ENCODE assay signal across 17 cellular contexts in genomic region chr19:16373989-16374388, GRCh38. TPM values are rescaled to one million over a fixed set of nuclear protein-coding genes. Genes with fewer than 3 reads are reported as not detected.
DNase-seq lines count a peak whose midpoint lies in the region; ATAC-seq and TF ChIP-seq lines count a peak whose summit lies in the region.
"Had no signal": no experiment of that assay in that cellular context is flagged by ENCODE, and none has a peak within 500 bp of the region (broad histone marks: within the 10 kb centered on the region; RNA-seq: fewer than 3 reads in every experiment).

No MANE protein-coding gene starts in this region.

- no peaks in the 10 kb centered on the region for H3K4me1 ChIP-seq in HEK293 (ENCODE audit: control insufficient read depth, insufficient read depth, low read length)

- peak overlapping the region; percentile 49 for H3K4me3 Mint-ChIP-seq in activated CD8-positive, alpha-beta T cell treated with anti-CD3 and anti-CD28 coated beads, Interleukin-2, amount 10 ng/mL, durations not matched to agents 7 days and 5 days
- no peak overlapping the region for H3K4me3 Mint-ChIP-seq in activated CD8-positive, alpha-beta T cell treated with anti-CD3 and anti-CD28 coated beads for 36 hours
- H3K4me3 Mint-ChIP-seq in effector memory CD8-positive, alpha-beta T cell: peak overlapping the region in 1 of 2 donors; percentile 63
- H3K4me3 Mint-ChIP-seq: neural crest cell had no signal

- peaks cover 3% of the 10 kb centered on the region for H3K27me3 Mint-ChIP-seq in activated CD8-positive, alpha-beta T cell treated with anti-CD3 and anti-CD28 coated beads, Interleukin-2, amount 10 ng/mL, durations not matched to agents 7 days and 5 days (ENCODE audit: low read depth)
- H3K27me3 Mint-ChIP-seq in activated CD8-positive, alpha-beta T cell treated with anti-CD3 and anti-CD28 coated beads for 36 hours: peaks cover 4% of the 10 kb centered on the region
- no peaks in the 10 kb centered on the region for H3K27me3 Mint-ChIP-seq in effector memory CD8-positive, alpha-beta T cell

- H3K4me3 ChIP-seq in HEK293 (ENCODE audit: low read depth, low read length): no peak overlapping the region
- H3K4me3 ChIP-seq: GM23248, lung, tibial artery had no signal

- POLR2A ChIA-PET in activated CD8-positive, alpha-beta T cell treated with anti-CD3 and anti-CD28 coated beads, Interleukin-2, amount 10 ng/mL, durations not matched to agents 7 days and 5 days (lab: Charles Lee): interaction anchor here (0.6 to 22.4 kb wide), 3 partner anchors 9 to 45 kb away, joined by 3 to 556 read pairs (median 3); partner anchors contain the start of gene KLF2
- POLR2A ChIA-PET in activated CD8-positive, alpha-beta T cell treated with anti-CD3 and anti-CD28 coated beads for 36 hours (lab: Charles Lee): interaction anchor here (0.6 to 1.9 kb wide), 5 partner anchors 16 to 45 kb away, joined by 3 to 5 read pairs (median 4); no protein-coding TSS in a partner anchor
- POLR2A ChIA-PET in HEK293 (lab: Yijun Ruan, JAX): no interaction called here

- peaks cover 56% of the 10 kb centered on the region for H3K36me3 Mint-ChIP-seq in activated CD8-positive, alpha-beta T cell treated with anti-CD3 and anti-CD28 coated beads, Interleukin-2, amount 10 ng/mL, durations not matched to agents 7 days and 5 days (ENCODE audit: low read depth)
- H3K36me3 Mint-ChIP-seq in activated CD8-positive, alpha-beta T cell treated with anti-CD3 and anti-CD28 coated beads for 36 hours (ENCODE audit: low read depth): peaks cover 17% of the 10 kb centered on the region
- peaks cover 2% of the 10 kb centered on the region for H3K36me3 Mint-ChIP-seq in effector memory CD8-positive, alpha-beta T cell (ENCODE audit: insufficient read depth)

- ATAC-seq in activated CD8-positive, alpha-beta T cell treated with anti-CD3 and anti-CD28 coated beads, Interleukin-2, amount 10 ng/mL, durations not matched to agents 7 days and 5 days: no peak
- no peak for ATAC-seq in activated CD8-positive, alpha-beta T cell treated with anti-CD3 and anti-CD28 coated beads for 36 hours
- ATAC-seq in effector memory CD8-positive, alpha-beta T cell (replicated peaks): no peak

- no peaks in the 10 kb centered on the region for H3K9me3 ChIP-seq in HEK293 (ENCODE audit: control insufficient read depth, insufficient read depth, low read depth, low read length)
- H3K9me3 ChIP-seq: tibial artery had no signal

- H3K4me1 Mint-ChIP-seq in activated CD8-positive, alpha-beta T cell treated with anti-CD3 and anti-CD28 coated beads, Interleukin-2, amount 10 ng/mL, durations not matched to agents 7 days and 5 days (ENCODE audit: low read depth): peaks cover 50% of the 10 kb centered on the region
- H3K4me1 Mint-ChIP-seq in activated CD8-positive, alpha-beta T cell treated with anti-CD3 and anti-CD28 coated beads for 36 hours (ENCODE audit: low read depth): peaks cover 56% of the 10 kb centered on the region
- peaks cover 64 to 79% of the 10 kb centered on the region in 2 donors for H3K4me1 Mint-ChIP-seq in effector memory CD8-positive, alpha-beta T cell (ENCODE audit: low read depth in 2 of 2)

- intact Hi-C loops in activated CD8-positive, alpha-beta T cell treated with anti-CD3 and anti-CD28 coated beads for 36 hours (cut with micrococcal nuclease): no loop called here
- intact Hi-C loops in posterior vena cava (cut with DNase I): no loop called here

- TF ChIP-seq CTCF in activated CD8-positive, alpha-beta T cell treated with anti-CD3 and anti-CD28 coated beads for 36 hours (IDR thresholded peaks at IDR 0.05): no peak
- TF ChIP-seq CTCF in HEK293 (tag by site-specific recombination; IDR thresholded peaks at IDR 0.05): no peak

- CTCF ChIA-PET in activated CD8-positive, alpha-beta T cell treated with anti-CD3 and anti-CD28 coated beads, Interleukin-2, amount 10 ng/mL, durations not matched to agents 7 days and 5 days (lab: Charles Lee): interaction anchor here (0.8 to 4.6 kb wide), 6 partner anchors 8 to 130 kb away, joined by 3 to 48 read pairs (median 4); no protein-coding TSS in a partner anchor
- CTCF ChIA-PET in activated CD8-positive, alpha-beta T cell treated with anti-CD3 and anti-CD28 coated beads for 36 hours (lab: Charles Lee): interaction anchor here (0.6 to 3.9 kb wide), 4 partner anchors 8 to 332 kb away, joined by 3 to 30 read pairs (median 3); no protein-coding TSS in a partner anchor
- CTCF ChIA-PET in HEK293 (lab: Yijun Ruan, JAX): no interaction called here

- no peak overlapping the region for H3K27ac ChIP-seq in HEK293 (ENCODE audit: extremely low read depth, low read depth, low read length)
- H3K27ac ChIP-seq: GM23248, tibial artery, VCaP had no signal

- H3K9me3 Mint-ChIP-seq in activated CD8-positive, alpha-beta T cell treated with anti-CD3 and anti-CD28 coated beads, Interleukin-2, amount 10 ng/mL, durations not matched to agents 7 days and 5 days (ENCODE audit: insufficient read depth): no peaks in the 10 kb centered on the region
- H3K9me3 Mint-ChIP-seq in activated CD8-positive, alpha-beta T cell treated with anti-CD3 and anti-CD28 coated beads for 36 hours: no peaks in the 10 kb centered on the region
- H3K9me3 Mint-ChIP-seq in effector memory CD8-positive, alpha-beta T cell: no peaks in the 10 kb centered on the region
- H3K9me3 Mint-ChIP-seq: neural crest cell had no signal

- no peak for DNase-seq in activated CD8-positive, alpha-beta T cell treated with anti-CD3 and anti-CD28 coated beads, Interleukin-2, amount 10 ng/mL, durations not matched to agents 7 days and 5 days
- DNase-seq in activated CD8-positive, alpha-beta T cell treated with anti-CD3 and anti-CD28 coated beads for 36 hours: no peak
- DNase-seq in effector memory CD8-positive, alpha-beta T cell: no peak
- DNase-seq in posterior vena cava (ENCODE audit: low spot score) (peak; percentile 70), putamen (ENCODE audit: low spot score) (no peak), UCSD-AML1 (lab: John Stamatoyannopoulos, UW; ENCODE audit: unreplicated experiment) (no peak)
- no peak for DNase-seq in central memory CD4-positive, alpha-beta T cell
- DNase-seq: amygdala; NCI-H1694 treated with DMSO at 0.1 percent for 48 hours; SIG-M5; stimulated activated CD4-positive, alpha-beta T cell treated with anti-CD3 and anti-CD28 coated beads, Interleukin-2, amount 100 ng/mL, for 48 hours had no signal

- peaks cover 0 to 65% of the 10 kb centered on the region in 2 experiments; a peak in 1 of 3 replicates for H3K36me3 ChIP-seq in HEK293 (ENCODE audit: control insufficient read depth in 2 of 2, insufficient read depth in 1 of 2, low read length in 2 of 2)

- peak overlapping the region; percentile 82 for H3K27ac Mint-ChIP-seq in activated CD8-positive, alpha-beta T cell treated with anti-CD3 and anti-CD28 coated beads, Interleukin-2, amount 10 ng/mL, durations not matched to agents 7 days and 5 days
- no peak overlapping the region for H3K27ac Mint-ChIP-seq in activated CD8-positive, alpha-beta T cell treated with anti-CD3 and anti-CD28 coated beads for 36 hours
- H3K27ac Mint-ChIP-seq in effector memory CD8-positive, alpha-beta T cell: peak overlapping the region; percentile 79 to 85

TF ChIP-seq in HEK293, 187 proteins besides CTCF, POLR2A, EP300 and RAD21:
- no peak for TF ChIP-seq IKZF3 (tag by site-specific recombination; IDR thresholded peaks at IDR 0.05)
- no peak for TF ChIP-seq ZNF292 (tag by site-specific recombination; IDR thresholded peaks at IDR 0.05; ENCODE audit: borderline replicate concordance, low read depth)
- TF ChIP-seq ZNF585B (tag by site-specific recombination; IDR thresholded peaks at IDR 0.05): no peak
- TF ChIP-seq ZNF600 (tag by site-specific recombination; IDR thresholded peaks at IDR 0.05): 0 out of 2 replicates have a peak, but pooled peaks have one; percentile 21

RNA-seq across cellular contexts. Expression of gene KLF2, which starts 49.4 kb away (rescaled TPM):
- total RNA-seq in activated CD8-positive, alpha-beta T cell treated with anti-CD3 and anti-CD28 coated beads, Interleukin-2, amount 10 ng/mL, durations not matched to agents 7 days and 5 days: 100 to 1,000 TPM in 1 of 2 experiments, 10 to 100 TPM in 1; 96.0 to 100 TPM
- total RNA-seq in activated CD8-positive, alpha-beta T cell treated with anti-CD3 and anti-CD28 coated beads for 36 hours: 1 to 10 TPM in 1 of 2 experiments, under 1 TPM in 1; 0.94 to 1.0 TPM
- total RNA-seq in posterior vena cava: 100 to 1,000 TPM in 1 of 2 donors, 10 to 100 TPM in 1; 97.8 to 208 TPM

Comparison
In these comparisons a context has a peak if more than half of its experiments do, and no peak if none do; other contexts are left out.
1. RNA of gene KLF2, which starts 49.4 kb away (total RNA-seq): 97.8 to 208 TPM in posterior vena cava and 96.0 to 100 TPM in activated CD8-positive, alpha-beta T cell treated with anti-CD3 and anti-CD28 coated beads, Interleukin-2, amount 10 ng/mL, durations not matched to agents 7 days and 5 days; 0.94 to 1.0 TPM in activated CD8-positive, alpha-beta T cell treated with anti-CD3 and anti-CD28 coated beads for 36 hours; every median in the first group is over 10 times any median in the second.